In genomic region chr14:76812422-76813383, GRCh38 we compare ENCODE assay signal across 1 cellular context.
A peak's percentile ranks its signal among the peaks of the same experiment; 100 is the strongest.
TF ChIP-seq lines count a peak whose summit lies in the region.

ANGEL1 (minus strand) TSS chr14:76812882; CDS start chr14:76812827, 55 bp downstream.

TF ChIP-seq in WTC11, 78 proteins besides CTCF, POLR2A, EP300 and RAD21 (continued from another document and continues in another):
- TF ChIP-seq PREB (CRISPR knock-in tag; IDR thresholded peaks at IDR 0.05; ENCODE audit: borderline replicate concordance) (no peak), OVOL2 (CRISPR knock-in tag; IDR thresholded peaks at IDR 0.05; ENCODE audit: borderline replicate concordance) (no peak), ZNF121 (CRISPR knock-in tag; IDR thresholded peaks at IDR 0.05) (no peak), ZNF671 (CRISPR knock-in tag; IDR thresholded peaks at IDR 0.05) (no peak), SMAD3 (CRISPR knock-in tag; IDR thresholded peaks at IDR 0.05; ENCODE audit: borderline replicate concordance) (no peak), AFF4 (CRISPR knock-in tag; IDR thresholded peaks at IDR 0.05; ENCODE audit: borderline replicate concordance) (no peak; the same call in 1 of the 2 replicates), GABPB1 (CRISPR knock-in tag; IDR thresholded peaks at IDR 0.05) (peak; percentile 64; the same call in 1 of the 2 replicates), ZNF317 (CRISPR knock-in tag; IDR thresholded peaks at IDR 0.05; ENCODE audit: borderline replicate concordance, low read depth) (peak; percentile 42; the same call in 1 of the 2 replicates), USF1 (CRISPR knock-in tag; IDR thresholded peaks at IDR 0.05) (peak; percentile 98), AR (CRISPR knock-in tag; IDR thresholded peaks at IDR 0.05) (no peak), E2F4 (CRISPR knock-in tag; IDR thresholded peaks at IDR 0.05; ENCODE audit: borderline replicate concordance, low read depth) (no peak), NR2C2 (CRISPR knock-in tag; IDR thresholded peaks at IDR 0.05) (no peak), RELA (CRISPR knock-in tag; IDR thresholded peaks at IDR 0.05; ENCODE audit: borderline replicate concordance) (no peak), GRHL2 (CRISPR knock-in tag; IDR thresholded peaks at IDR 0.05; ENCODE audit: insufficient replicate concordance, severe bottlenecking) (no peak), KAT7 (CRISPR knock-in tag; IDR thresholded peaks at IDR 0.05; ENCODE audit: borderline replicate concordance) (peak; percentile 89; the same call in 1 of the 2 replicates), TCF7 (CRISPR knock-in tag; IDR thresholded peaks at IDR 0.05; ENCODE audit: low read depth) (no peak), ETV6 (CRISPR knock-in tag; IDR thresholded peaks at IDR 0.05) (peak; percentile 88), ATF6 (CRISPR knock-in tag; IDR thresholded peaks at IDR 0.05) (no peak), MXD4 (CRISPR knock-in tag; IDR thresholded peaks at IDR 0.05; ENCODE audit: borderline replicate concordance) (no peak), ARID4B (CRISPR knock-in tag; IDR thresholded peaks at IDR 0.05; ENCODE audit: borderline replicate concordance) (peak; percentile 66; the same call in 1 of the 2 replicates), FOXP4 (CRISPR knock-in tag; IDR thresholded peaks at IDR 0.05) (peak; percentile 89), ELF4 (CRISPR knock-in tag; IDR thresholded peaks at IDR 0.05; ENCODE audit: low read depth) (no peak), ZBTB43 (CRISPR knock-in tag; IDR thresholded peaks at IDR 0.05) (no peak; the same call in 1 of the 2 replicates), TP53 (CRISPR knock-in tag; IDR thresholded peaks at IDR 0.05) (peak; percentile 80; the same call in 1 of the 2 replicates), NFE2L1 (CRISPR knock-in tag; IDR thresholded peaks at IDR 0.05) (no peak; the same call in 1 of the 2 replicates), JUN (CRISPR knock-in tag; IDR thresholded peaks at IDR 0.05) (peak; percentile 71; the same call in 1 of the 2 replicates), MAX (CRISPR knock-in tag; IDR thresholded peaks at IDR 0.05) (peak; percentile 98), ATF1 (CRISPR knock-in tag; IDR thresholded peaks at IDR 0.05) (no peak; the same call in 1 of the 2 replicates), FOXK1 (CRISPR knock-in tag; IDR thresholded peaks at IDR 0.05) (peak; percentile 94), GTF2I (CRISPR knock-in tag; conservative IDR thresholded peaks at IDR 0.05) (no peak), TEAD1 (CRISPR knock-in tag; IDR thresholded peaks at IDR 0.05) (peak; percentile 90), ZBTB21 (CRISPR knock-in tag; IDR thresholded peaks at IDR 0.05; ENCODE audit: borderline replicate concordance) (peak; percentile 89; the same call in 1 of the 2 replicates), ZNF512 (CRISPR knock-in tag; IDR thresholded peaks at IDR 0.05; ENCODE audit: borderline replicate concordance) (no peak), RORB (CRISPR knock-in tag; IDR thresholded peaks at IDR 0.05) (no peak), ZNF416 (CRISPR knock-in tag; IDR thresholded peaks at IDR 0.05) (no peak)
